ENCODE assay signal across 18 cellular contexts in genomic region chr6:40733290-40733689, GRCh38.
DNase-seq lines count a peak whose midpoint lies in the region; ATAC-seq and TF ChIP-seq lines count a peak whose summit lies in the region.
"Had no signal": no experiment of that assay in that cellular context is flagged by ENCODE, and none has a peak within 500 bp of the region (broad histone marks: within the 10 kb centered on the region; RNA-seq: fewer than 3 reads in every experiment).

No MANE protein-coding gene starts in this region.

- peaks cover 9% of the 10 kb centered on the region for H3K27me3 ChIP-seq in upper lobe of right lung
- H3K27me3 ChIP-seq: BE2C, Peyer's patch had no signal

- peak; percentile 55 for DNase-seq in EL
- peak; percentile 49 for DNase-seq in amniotic epithelial cell (ENCODE audit: low read depth)
- DNase-seq in fibroblast of villous mesenchyme (ENCODE audit: low read depth) = peak; percentile 16
- no peak for DNase-seq in upper lobe of right lung
- no peak for DNase-seq in NCI-H2196 treated with DMSO at 0.1 percent for 48 hours (lab: John Stamatoyannopoulos, UW; ENCODE audit: unreplicated experiment)
- DNase-seq in GM13976 (ENCODE audit: low spot score) = no peak
- DNase-seq in SKM-1 treated with dmso at 0.1 percent for 144 hours (lab: John Stamatoyannopoulos, UW; ENCODE audit: unreplicated experiment) = no peak
- DNase-seq: BE2C; CD8-positive, alpha-beta memory T cell; DMS 273 treated with DMSO at 0.1 percent for 48 hours; NCI-H1417; NCI-H1930; NCI-H2171 treated with DMSO at 0.1 percent for 48 hours; NCI-H524; Peyer's patch; SHP77 had no signal

- H3K27ac ChIP-seq in upper lobe of right lung = no peak overlapping the region
- H3K27ac ChIP-seq: KMS-11, Peyer's patch had no signal

- H3K36me3 ChIP-seq in upper lobe of right lung = no peaks in the 10 kb centered on the region
- H3K36me3 ChIP-seq: BE2C, Peyer's patch had no signal

- peak; percentile 36 for ATAC-seq in upper lobe of right lung
- ATAC-seq: HepG2 had no signal

- H3K9me3 ChIP-seq in upper lobe of right lung = no peaks in the 10 kb centered on the region
- H3K9me3 ChIP-seq: BE2C, Peyer's patch had no signal

- in situ Hi-C loops in GM13976 (cut with MboI; ENCODE audit: low sequenced_read_pairs, unreplicated experiment) = no loop called here

- intact Hi-C loops in upper lobe of right lung (cut with DNase I) = no loop called here

- no peaks in the 10 kb centered on the region for H3K4me1 ChIP-seq in upper lobe of right lung
- H3K4me1 ChIP-seq: Peyer's patch had no signal

- H3K4me3 ChIP-seq in fibroblast of villous mesenchyme (ENCODE audit: low read depth, low read length) (no peak overlapping the region), upper lobe of right lung (no peak overlapping the region)
- H3K4me3 ChIP-seq: Peyer's patch had no signal

- TF ChIP-seq CTCF in fibroblast of villous mesenchyme (IDR thresholded peaks at IDR 0.05; ENCODE audit: insufficient read depth, low read depth, low read length) = no peak
- no peak for TF ChIP-seq CTCF in upper lobe of right lung (IDR thresholded peaks at IDR 0.05)
- TF ChIP-seq CTCF in GM13976 (IDR thresholded peaks at IDR 0.05; ENCODE audit: borderline replicate concordance, control extremely low read depth, extremely low read depth, insufficient read depth, missing control alignments) = no peak

Comparison
In these comparisons a context has a peak if more than half of its experiments do, and no peak if none do; other contexts are left out.
1. DNase-seq: peak in EL (single experiment), amniotic epithelial cell (single experiment) and fibroblast of villous mesenchyme (single experiment); none in upper lobe of right lung (single experiment), NCI-H2196 treated with DMSO at 0.1 percent for 48 hours (single experiment), GM13976 (single experiment) and SKM-1 treated with dmso at 0.1 percent for 144 hours (single experiment).